ENCODE assay signal across 8 cellular contexts in the genomic region with DNA sequence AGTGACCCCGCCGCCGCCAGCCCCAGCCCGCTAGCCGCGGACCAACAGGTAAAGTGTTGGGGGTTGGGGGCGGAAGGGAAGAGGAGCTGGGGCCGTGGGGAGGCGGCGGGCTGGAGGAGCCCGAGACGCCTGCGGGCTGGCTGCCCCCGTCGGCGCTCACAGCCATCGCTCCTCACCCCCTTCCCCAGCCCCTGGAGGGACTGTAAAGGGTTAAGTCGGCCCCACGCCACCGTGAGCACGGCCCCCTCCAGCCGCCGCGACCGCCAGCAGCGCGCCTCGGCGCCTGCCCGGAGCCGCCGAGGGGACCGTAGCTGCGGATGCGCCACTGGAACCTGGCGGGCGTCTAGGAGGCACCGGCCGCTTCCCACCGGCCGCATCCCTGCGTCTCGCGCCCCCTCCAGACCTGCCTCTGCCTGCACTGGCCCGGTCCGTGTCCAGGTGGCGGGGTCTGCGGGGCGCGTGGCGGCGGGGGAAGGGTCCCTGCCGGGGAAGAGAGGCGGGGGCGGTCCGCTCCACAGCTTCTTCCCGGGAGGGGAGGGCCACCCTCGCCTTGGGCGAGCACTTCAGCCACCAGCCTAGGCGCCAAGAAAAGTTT. TPM values are rescaled to one million over a fixed set of nuclear protein-coding genes. Genes with fewer than 3 reads are reported as not detected.
DNase-seq lines count a peak whose midpoint lies in the region; ATAC-seq and TF ChIP-seq lines count a peak whose summit lies in the region.

No MANE protein-coding gene starts in this region.

- peak; percentile 8 for ATAC-seq in activated CD4-positive, alpha-beta T cell treated with anti-CD3 and anti-CD28 coated beads for 36 hours
- ATAC-seq in HG03103 (IDR thresholded peaks at IDR 0.05; ENCODE audit: low read depth, unreplicated experiment) (peak; percentile 11), memory B cell (ENCODE audit: low read depth) (peak; percentile 13), thoracic aorta (ENCODE audit: insufficient number of reproducible peaks, low FRiP score, low read depth) (no peak)

- POLR2A ChIA-PET in activated CD4-positive, alpha-beta T cell treated with anti-CD3 and anti-CD28 coated beads for 36 hours (lab: Charles Lee): no interaction called here

- H3K4me3 ChIP-seq in coronary artery: peak overlapping the region; percentile 81
- H3K4me3 ChIP-seq in thoracic aorta: peak overlapping the region; percentile 93

- H3K27ac ChIP-seq in coronary artery (no peak overlapping the region), thoracic aorta (peak overlapping the region in 1 of 2 donors; percentile 11)

- CTCF ChIA-PET in activated CD4-positive, alpha-beta T cell treated with anti-CD3 and anti-CD28 coated beads for 36 hours (lab: Charles Lee): interaction anchor here (0.7 to 2.8 kb wide), 13 partner anchors 10 to 678 kb away, joined by 3 to 11 read pairs (median 4); a partner anchor contains a TSS

- TF ChIP-seq CTCF in coronary artery (IDR thresholded peaks at IDR 0.05): no peak
- no peak for TF ChIP-seq CTCF in thoracic aorta (IDR thresholded peaks at IDR 0.05)

- H3K9me3 ChIP-seq in thoracic aorta: no peaks in the 10 kb centered on the region

- intact Hi-C loops in activated CD4-positive, alpha-beta T cell treated with anti-CD3 and anti-CD28 coated beads for 36 hours (cut with DNase I, micrococcal nuclease): loop anchor here (1.0 to 5.0 kb wide), 9 partner anchors 49 to 558 kb away; a partner anchor contains a TSS

- no peaks in the 10 kb centered on the region for H3K36me3 ChIP-seq in thoracic aorta

- no peaks in the 10 kb centered on the region for H3K9me3 Mint-ChIP-seq in activated CD4-positive, alpha-beta T cell treated with anti-CD3 and anti-CD28 coated beads for 36 hours (ENCODE audit: low read depth)
- no peaks in the 10 kb centered on the region for H3K9me3 Mint-ChIP-seq in memory B cell

- peaks cover 0 to 16% of the 10 kb centered on the region in 2 donors for H3K4me1 ChIP-seq in thoracic aorta (ENCODE audit: control insufficient read depth in 1 of 2, low read depth in 2 of 2)

- H3K4me1 Mint-ChIP-seq in activated CD4-positive, alpha-beta T cell treated with anti-CD3 and anti-CD28 coated beads for 36 hours: peaks cover 10% of the 10 kb centered on the region
- H3K4me1 Mint-ChIP-seq in memory B cell: peaks cover 4% of the 10 kb centered on the region

- peaks cover 38% of the 10 kb centered on the region for H3K27me3 Mint-ChIP-seq in activated CD4-positive, alpha-beta T cell treated with anti-CD3 and anti-CD28 coated beads for 36 hours
- H3K27me3 Mint-ChIP-seq in memory B cell: peaks cover 19% of the 10 kb centered on the region

- H3K27ac Mint-ChIP-seq in activated CD4-positive, alpha-beta T cell treated with anti-CD3 and anti-CD28 coated beads for 36 hours: no peak overlapping the region
- no peak overlapping the region for H3K27ac Mint-ChIP-seq in memory B cell

- DNase-seq in activated CD4-positive, alpha-beta T cell treated with anti-CD3 and anti-CD28 coated beads for 36 hours: peak; percentile 45
- no peak for DNase-seq in activated CD4-positive, alpha-beta T cell treated with anti-CD3 and anti-CD28 coated beads, Interleukin-2, amount 50 U/mL, for 4 hours
- peak; percentile 72 for DNase-seq in SK-N-DZ (ENCODE audit: low spot score)
- DNase-seq in coronary artery (ENCODE audit: low spot score): no peak
- DNase-seq in memory B cell (ENCODE audit: low spot score in 2 of 2): peak in 1 of 2 donors; percentile 14
- DNase-seq in thoracic aorta (ENCODE audit: low spot score): no peak
- no peak for DNase-seq in SHP77 (lab: John Stamatoyannopoulos, UW)

- no peaks in the 10 kb centered on the region for H3K27me3 ChIP-seq in thoracic aorta (replicated peaks; ENCODE audit: insufficient read depth)

- H3K36me3 Mint-ChIP-seq in activated CD4-positive, alpha-beta T cell treated with anti-CD3 and anti-CD28 coated beads for 36 hours (ENCODE audit: low read depth): no peaks in the 10 kb centered on the region
- H3K36me3 Mint-ChIP-seq in memory B cell: no peaks in the 10 kb centered on the region

- H3K4me3 Mint-ChIP-seq in activated CD4-positive, alpha-beta T cell treated with anti-CD3 and anti-CD28 coated beads for 36 hours: peak overlapping the region; percentile 77
- peak overlapping the region; percentile 87 for H3K4me3 Mint-ChIP-seq in memory B cell

RNA-seq across cellular contexts. Expression of a gene that starts 0.5 kb away (rescaled TPM):
- total RNA-seq in activated CD4-positive, alpha-beta T cell treated with anti-CD3 and anti-CD28 coated beads for 36 hours: 1 to 10 TPM; 2.4 to 3.0 TPM
- polyA plus RNA-seq in SK-N-DZ (2014; cell fraction: cytosol; rRNA removed): 2.9 and 3.9 TPM in 2 replicates
- 4.9 and 8.8 TPM in 2 replicates for polyA plus RNA-seq in SK-N-DZ (2014; cell fraction: nucleus; rRNA removed)
- total RNA-seq in thoracic aorta: 1 to 10 TPM in 1 of 2 donors, under 1 TPM in 1; 0.27 to 2.0 TPM

Comparison
In these comparisons a context has a peak if more than half of its experiments do, and no peak if none do; other contexts are left out.
1. DNase-seq: peak in activated CD4-positive, alpha-beta T cell treated with anti-CD3 and anti-CD28 coated beads for 36 hours (single experiment) and SK-N-DZ (single experiment); none in activated CD4-positive, alpha-beta T cell treated with anti-CD3 and anti-CD28 coated beads, Interleukin-2, amount 50 U/mL, for 4 hours (0 of 2), coronary artery (single experiment), thoracic aorta (single experiment) and SHP77 (0 of 2).